ENCODE assay signal across 1 cellular context in genomic region chr19:18749362-18750231, GRCh38.
TF ChIP-seq lines count a peak whose summit lies in the region.

No MANE protein-coding gene starts in this region.

TF ChIP-seq in HEK293, 187 proteins besides CTCF, POLR2A, EP300 and RAD21 (continued from another document):
- TF ChIP-seq ZFP3 (tag by site-specific recombination; IDR thresholded peaks at IDR 0.05; ENCODE audit: low read depth) (peak; percentile 61; the same call in 1 of the 2 replicates), EGR2 (tag by site-specific recombination; IDR thresholded peaks at IDR 0.05; ENCODE audit: low read depth) (peak; percentile 50)
